Comparison of ENCODE assay signal across 24 cellular contexts in genomic region chr6:143613749-143614148, GRCh38.
"Had no signal": no experiment of that assay in that cellular context is flagged by ENCODE, and none has a peak within 500 bp of the region (broad histone marks: within the 10 kb centered on the region; RNA-seq: fewer than 3 reads in every experiment).

No MANE protein-coding gene starts in this region.

- H3K27me3 Mint-ChIP-seq: activated B cell treated with CpG ODN at 0.5 μM for 24 hours; activated CD4-positive, alpha-beta T cell treated with anti-CD3 and anti-CD28 coated beads, Interleukin-2, amount 10 ng/mL, durations not matched to agents 24 days and 14 days; activated CD8-positive, alpha-beta memory T cell treated with anti-CD3 and anti-CD28 coated beads, Interleukin-2, amount 10 ng/mL, durations not matched to agents 7 days and 5 days; activated naive CD8-positive, alpha-beta T cell treated with anti-CD3 and anti-CD28 coated beads, Interleukin-2, amount 50 U/mL, for 24 hours; activated T-cell treated with anti-CD3 and anti-CD28 coated beads, Interleukin-2, amount 50 U/mL, for 24 hours; T-cell had no signal

- H3K9me3 Mint-ChIP-seq: activated B cell treated with CpG ODN at 0.5 μM for 24 hours; activated CD4-positive, alpha-beta T cell treated with anti-CD3 and anti-CD28 coated beads, Interleukin-2, amount 10 ng/mL, durations not matched to agents 24 days and 14 days; activated naive CD4-positive, alpha-beta T cell treated with anti-CD3 and anti-CD28 coated beads, Interleukin-2, amount 50 U/mL, for 72 hours; activated naive CD8-positive, alpha-beta T cell treated with anti-CD3 and anti-CD28 coated beads, Interleukin-2, amount 50 U/mL, for 24 hours; activated T-cell treated with anti-CD3 and anti-CD28 coated beads, Interleukin-2, amount 50 U/mL, for 24 hours; activated T-helper 1 cell treated with anti-CD3 and anti-CD28 coated beads, Interleukin-12 subunit alpha, Interleukin-12 subunit beta, Interleukin-2, Interleukin-4 antibody, amounts not matched to agents 30 ng/mL and 10 ng/mL and 1 ng/mL, durations not matched to agents 14 hours and 24 hours and 36 hours; T-cell had no signal

- H3K27me3 ChIP-seq: brain microvascular endothelial cell, cardiac muscle cell had no signal

- DNase-seq: activated B cell treated with CpG ODN at 0.5 μM for 24 hours; activated CD4-positive, alpha-beta T cell treated with anti-CD3 and anti-CD28 coated beads for 1 hour; activated CD4-positive, alpha-beta T cell treated with anti-CD3 and anti-CD28 coated beads, Interleukin-2, amount 10 ng/mL, durations not matched to agents 24 days and 14 days; activated CD4-positive, alpha-beta T cell treated with anti-CD3 and anti-CD28 coated beads, Interleukin-2, amount 50 U/mL, for 48 hours; activated CD8-positive, alpha-beta memory T cell treated with anti-CD3 and anti-CD28 coated beads, Interleukin-2, amount 10 ng/mL, durations not matched to agents 7 days and 5 days; activated effector memory CD4-positive, alpha-beta T cell treated with anti-CD3 and anti-CD28 coated beads, Interleukin-2, amount 50 U/mL, for 16 hours; activated naive CD4-positive, alpha-beta T cell treated with Interleukin-2 at 50 U/mL for 16 hours; activated naive CD8-positive, alpha-beta T cell treated with anti-CD3 and anti-CD28 coated beads, Interleukin-2, amount 50 U/mL, for 24 hours; activated T-cell treated with anti-CD3 and anti-CD28 coated beads, Interleukin-2, amount 50 U/mL, for 24 hours; brain microvascular endothelial cell; NCI-H1105 treated with DMSO at 0.1 percent for 48 hours; NCI-H146; NCI-H187 treated with DMSO at 0.1 percent for 48 hours; NCI-H2081 treated with DMSO at 0.1 percent for 48 hours; NCI-H446; NCI-H524; PC-9; SIG-M5; T-cell; T-helper 2 cell; T1000 had no signal

- H3K27ac ChIP-seq: brain microvascular endothelial cell, cardiac muscle cell, PC-9 had no signal

- H3K36me3 Mint-ChIP-seq: activated naive CD4-positive, alpha-beta T cell treated with anti-CD3 and anti-CD28 coated beads, Interleukin-2, amount 50 U/mL, for 72 hours had no signal

- ATAC-seq: activated CD8-positive, alpha-beta memory T cell treated with anti-CD3 and anti-CD28 coated beads, Interleukin-2, amount 10 ng/mL, durations not matched to agents 7 days and 5 days; activated naive CD4-positive, alpha-beta T cell treated with anti-CD3 and anti-CD28 coated beads, Interleukin-2, amount 50 U/mL, for 72 hours; activated naive CD8-positive, alpha-beta T cell treated with anti-CD3 and anti-CD28 coated beads, Interleukin-2, amount 50 U/mL, for 24 hours; T-cell had no signal

- H3K36me3 ChIP-seq: brain microvascular endothelial cell, cardiac muscle cell had no signal

- H3K4me3 ChIP-seq: cardiac muscle cell, PC-9 had no signal

- H3K27ac Mint-ChIP-seq: activated B cell treated with CpG ODN at 0.5 μM for 24 hours; activated CD4-positive, alpha-beta T cell treated with anti-CD3 and anti-CD28 coated beads, Interleukin-2, amount 10 ng/mL, durations not matched to agents 24 days and 14 days; activated naive CD4-positive, alpha-beta T cell treated with anti-CD3 and anti-CD28 coated beads, Interleukin-2, amount 50 U/mL, for 72 hours; activated naive CD8-positive, alpha-beta T cell treated with anti-CD3 and anti-CD28 coated beads, Interleukin-2, amount 50 U/mL, for 24 hours; activated T-cell treated with anti-CD3 and anti-CD28 coated beads, Interleukin-2, amount 50 U/mL, for 24 hours; activated T-helper 1 cell treated with anti-CD3 and anti-CD28 coated beads, Interleukin-12 subunit alpha, Interleukin-12 subunit beta, Interleukin-2, Interleukin-4 antibody, amounts not matched to agents 30 ng/mL and 10 ng/mL and 1 ng/mL, durations not matched to agents 14 hours and 24 hours and 36 hours had no signal

- H3K4me3 Mint-ChIP-seq: activated B cell treated with CpG ODN at 0.5 μM for 24 hours; activated CD4-positive, alpha-beta T cell treated with anti-CD3 and anti-CD28 coated beads, Interleukin-2, amount 10 ng/mL, durations not matched to agents 24 days and 14 days; activated CD8-positive, alpha-beta memory T cell treated with anti-CD3 and anti-CD28 coated beads, Interleukin-2, amount 10 ng/mL, durations not matched to agents 7 days and 5 days; activated naive CD8-positive, alpha-beta T cell treated with anti-CD3 and anti-CD28 coated beads, Interleukin-2, amount 50 U/mL, for 24 hours; activated T-cell treated with anti-CD3 and anti-CD28 coated beads, Interleukin-2, amount 50 U/mL, for 24 hours; activated T-helper 1 cell treated with anti-CD3 and anti-CD28 coated beads, Interleukin-12 subunit alpha, Interleukin-12 subunit beta, Interleukin-2, Interleukin-4 antibody, amounts not matched to agents 30 ng/mL and 10 ng/mL and 1 ng/mL, durations not matched to agents 14 hours and 24 hours and 36 hours had no signal

- H3K4me2 ChIP-seq: PC-9 had no signal
